33 cellular contexts compared by ENCODE assay signal in the genomic region with DNA sequence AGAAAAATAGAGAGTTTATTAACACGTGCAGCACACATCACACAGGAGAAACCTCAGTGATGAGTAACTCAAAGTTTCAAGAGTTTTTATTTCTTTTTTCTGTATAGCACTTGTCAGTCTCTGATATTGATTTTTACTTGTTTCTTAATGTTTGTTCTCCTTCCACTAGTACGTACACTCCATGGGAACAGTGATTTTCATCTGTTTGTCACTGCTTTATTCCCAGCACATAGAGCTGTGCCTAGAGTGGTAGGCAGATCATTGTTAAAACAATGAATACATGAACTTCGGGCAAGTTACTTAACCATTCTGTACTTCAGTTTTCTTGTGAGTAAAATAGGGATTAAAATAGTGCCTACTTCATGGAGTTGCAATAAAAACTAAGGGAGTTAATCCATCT.
"Had no signal": no experiment of that assay in that cellular context is flagged by ENCODE, and none has a peak within 500 bp of the region (broad histone marks: within the 10 kb centered on the region; RNA-seq: fewer than 3 reads in every experiment).

No MANE protein-coding gene starts in this region.

- H3K9me3 Mint-ChIP-seq: activated CD4-positive, alpha-beta memory T cell treated with anti-CD3 and anti-CD28 coated beads for 36 hours; activated naive CD4-positive, alpha-beta T cell treated with anti-CD3 and anti-CD28 coated beads, Interleukin-2, amount 10 ng/mL, durations not matched to agents 7 days and 5 days; activated naive CD8-positive, alpha-beta T cell treated with anti-CD3 and anti-CD28 coated beads, Interleukin-2, amount 10 ng/mL, durations not matched to agents 7 days and 5 days; central memory CD8-positive, alpha-beta T cell; memory B cell; natural killer cell; stimulated activated memory B cell treated with anti-CD40 and anti-IgM and Interleukin-4, amounts not matched to agents 10 μg/mL and 1 μg/mL and 100 μg/mL, for 72 hours had no signal

- H3K27me3 ChIP-seq: colonic mucosa, stomach, suprapubic skin had no signal

- FAIRE-seq: endometrium, frontal cortex, kidney, urothelium cell line had no signal

- DNase-seq: activated CD4-positive, alpha-beta memory T cell treated with anti-CD3 and anti-CD28 coated beads for 36 hours; activated CD4-positive, alpha-beta T cell treated with anti-CD3 and anti-CD28 coated beads for 48 hours; activated CD8-positive, alpha-beta memory T cell treated with anti-CD3 and anti-CD28 coated beads, Interleukin-2, amount 50 U/mL, for 4 hours; activated gamma-delta T cell; activated naive CD4-positive, alpha-beta T cell treated with anti-CD3 and anti-CD28 coated beads, Interleukin-2, amount 10 ng/mL, durations not matched to agents 7 days and 5 days; activated naive CD8-positive, alpha-beta T cell treated with anti-CD3 and anti-CD28 coated beads, Interleukin-2, amount 10 ng/mL, durations not matched to agents 7 days and 5 days; activated T-cell treated with anti-CD3 and anti-CD28 coated beads, Interleukin-2, amount 50 U/mL, for 1 hour; amniotic stem cell; colonic mucosa; effector CD8-positive, alpha-beta T cell; glutamatergic neuron; kidney; left colon; midbrain; natural killer cell; posterior cingulate gyrus; stimulated activated CD4-positive, alpha-beta T cell treated with anti-CD3 and anti-CD28 coated beads, Interleukin-1b, Interleukin-23, amount 100 ng/mL, for 48 hours; stimulated activated CD4-positive, alpha-beta T cell treated with anti-CD3 and anti-CD28 coated beads, Interleukin-4, amount 100 ng/mL, for 4 hours; stimulated activated CD8-positive, alpha-beta memory T cell treated with anti-CD3 and anti-CD28 coated beads, Interleukin-4, amount 100 ng/mL, for 48 hours; stomach; T-helper 17 cell; T1000; trophoblast cell; WERI-Rb-1 had no signal

- H3K27ac ChIP-seq: colonic mucosa, suprapubic skin, WERI-Rb-1 had no signal

- H3K27ac Mint-ChIP-seq: activated CD4-positive, alpha-beta memory T cell treated with anti-CD3 and anti-CD28 coated beads for 36 hours; activated naive CD4-positive, alpha-beta T cell treated with anti-CD3 and anti-CD28 coated beads, Interleukin-2, amount 10 ng/mL, durations not matched to agents 7 days and 5 days; activated naive CD8-positive, alpha-beta T cell treated with anti-CD3 and anti-CD28 coated beads, Interleukin-2, amount 10 ng/mL, durations not matched to agents 7 days and 5 days; memory B cell; natural killer cell; stimulated activated memory B cell treated with anti-CD40 and anti-IgM and Interleukin-4, amounts not matched to agents 10 μg/mL and 1 μg/mL and 100 μg/mL, for 72 hours; T-helper 17 cell had no signal

- H3K4me1 ChIP-seq: colonic mucosa had no signal

- H3K4me3 ChIP-seq: colonic mucosa, smooth muscle cell, stomach, suprapubic skin had no signal

- H3K27me3 Mint-ChIP-seq: activated CD4-positive, alpha-beta memory T cell treated with anti-CD3 and anti-CD28 coated beads for 36 hours; activated naive CD4-positive, alpha-beta T cell treated with anti-CD3 and anti-CD28 coated beads, Interleukin-2, amount 10 ng/mL, durations not matched to agents 7 days and 5 days; activated naive CD8-positive, alpha-beta T cell treated with anti-CD3 and anti-CD28 coated beads, Interleukin-2, amount 10 ng/mL, durations not matched to agents 7 days and 5 days; central memory CD8-positive, alpha-beta T cell; memory B cell; stimulated activated memory B cell treated with anti-CD40 and anti-IgM and Interleukin-4, amounts not matched to agents 10 μg/mL and 1 μg/mL and 100 μg/mL, for 72 hours; T-helper 17 cell had no signal

- H3K4me3 Mint-ChIP-seq: activated CD4-positive, alpha-beta memory T cell treated with anti-CD3 and anti-CD28 coated beads for 36 hours; activated naive CD4-positive, alpha-beta T cell treated with anti-CD3 and anti-CD28 coated beads, Interleukin-2, amount 10 ng/mL, durations not matched to agents 7 days and 5 days; activated naive CD8-positive, alpha-beta T cell treated with anti-CD3 and anti-CD28 coated beads, Interleukin-2, amount 10 ng/mL, durations not matched to agents 7 days and 5 days; central memory CD8-positive, alpha-beta T cell; memory B cell; natural killer cell; stimulated activated memory B cell treated with anti-CD40 and anti-IgM and Interleukin-4, amounts not matched to agents 10 μg/mL and 1 μg/mL and 100 μg/mL, for 72 hours; T-helper 17 cell had no signal

- H3K36me3 ChIP-seq: colonic mucosa, stomach, suprapubic skin, WERI-Rb-1 had no signal

- ATAC-seq: activated CD4-positive, CD25-positive, alpha-beta regulatory T cell treated with anti-CD3 and anti-CD28 coated beads, Interleukin-2, amount 50 U/mL, for 24 hours; left colon; natural killer cell; stimulated activated memory B cell treated with anti-CD40 and anti-IgM and Interleukin-4, amounts not matched to agents 10 μg/mL and 1 μg/mL and 100 μg/mL, for 72 hours; T-helper 17 cell had no signal

- H3K36me3 Mint-ChIP-seq: natural killer cell had no signal

- H3K9me3 ChIP-seq: colonic mucosa, stomach, suprapubic skin had no signal
